8 cellular contexts compared by ENCODE assay signal in genomic region chr12:105084251-105085250, GRCh38. TPM values are rescaled to one million over a fixed set of nuclear protein-coding genes. Genes with fewer than 3 reads are reported as not detected.
DNase-seq lines count a peak whose midpoint lies in the region; ATAC-seq, FAIRE-seq and TF ChIP-seq lines count a peak whose summit lies in the region.

ALDH1L2 (minus strand) TSS chr12:105084458; CDS start chr12:105084436, 22 bp downstream.

- peak within 1 kb of the TSS; percentile 4 for H2BK5ac ChIP-seq in IMR-90 (ENCODE audit: low read depth, low read length, poor library complexity, severe bottlenecking)

- peak within 1 kb of the TSS; percentile 9; the same call in 1 of the 3 replicates for H2BK15ac ChIP-seq in IMR-90 (ENCODE audit: low read depth, low read length)

- H3K27ac ChIP-seq in IMR-90 (ENCODE audit: insufficient read depth, low read length): peak within 1 kb of the TSS; percentile 64
- no peak within 1 kb of the TSS for H3K27ac ChIP-seq in kidney (ENCODE audit: low read depth in 2 of 2, low read length in 2 of 2)

- no TSS peak for BruUV-seq in IMR-90 (replicated peaks; lab: Mats Ljungman, UMichigan)

- H3K4me2 ChIP-seq in IMR-90 (ENCODE audit: low read depth, low read length): peak within 1 kb of the TSS; percentile 74

- dilution Hi-C loops in IMR-90 (cut with HindIII; ENCODE audit: low sequenced_read_pairs, unreplicated experiment): no loop called here

- peak within 1 kb of the TSS; percentile 80 for H2BK120ac ChIP-seq in IMR-90 (ENCODE audit: low read depth, low read length)

- H3K4me3 ChIP-seq in IMR-90 (ENCODE audit: insufficient read depth, low read depth, low read length) (peak within 1 kb of the TSS; percentile 59), WI38 (ENCODE audit: low read depth, low read length) (peak within 1 kb of the TSS; percentile 77), kidney (ENCODE audit: low read length in 2 of 2) (peak within 1 kb of the TSS; percentile 55 to 66)

- peak within 1 kb of the TSS; percentile 100 for H3K14ac ChIP-seq in IMR-90 (replicated peaks; ENCODE audit: low read depth, low read length)

- H3K4ac ChIP-seq in IMR-90 (ENCODE audit: low read depth, low read length): peak within 1 kb of the TSS; percentile 98

- H3K36me3 ChIP-seq in IMR-90 (ENCODE audit: control insufficient read depth, insufficient read depth, low read length) (no peaks in the 10 kb centered on the region), kidney (ENCODE audit: control insufficient read depth in 1 of 2, insufficient read depth in 2 of 2, low read length in 2 of 2) (no peaks in the 10 kb centered on the region)

- peak within 1 kb of the TSS; percentile 90 for H2AK9ac ChIP-seq in IMR-90 (replicated peaks; ENCODE audit: low read depth, low read length, poor library complexity)

- H2AFZ ChIP-seq in IMR-90 (replicated peaks; ENCODE audit: low read length, poor library complexity): peak within 1 kb of the TSS; percentile 91

- H3K9me1 ChIP-seq in IMR-90 (ENCODE audit: insufficient read depth, low read length): peaks cover 5% of the 10 kb centered on the region

- in situ Hi-C loops in IMR-90 (cut with MboI; ENCODE audit: low sequenced_read_pairs): no loop called here

- ATAC-seq in GM19452 (IDR thresholded peaks at IDR 0.05; ENCODE audit: unreplicated experiment) (peak; percentile 87), IMR-90 (ENCODE audit: low read depth) (peak; percentile 99), GM19023 (IDR thresholded peaks at IDR 0.05; ENCODE audit: unreplicated experiment) (no peak)

- peak within 1 kb of the TSS; percentile 56 for H4K5ac ChIP-seq in IMR-90 (ENCODE audit: low read depth, low read length)

- POLR2A ChIA-PET in IMR-90 (lab: Charles Lee; ENCODE audit: unreplicated experiment): interaction anchor here (0.6 to 1.3 kb wide), 5 partner anchors 13 to 639 kb away, joined by 3 to 4 read pairs (median 3); partner anchors contain the start of gene WASHC4

- H3K9me3 ChIP-seq in IMR-90 (ENCODE audit: control insufficient read depth, insufficient read depth, low read length) (no peaks in the 10 kb centered on the region), kidney (ENCODE audit: control insufficient read depth in 1 of 2, low read length in 2 of 2) (no peaks in the 10 kb centered on the region)

- H4K8ac ChIP-seq in IMR-90 (ENCODE audit: low read depth in 2 of 2, low read length in 2 of 2): peak within 1 kb of the TSS; percentile 76 to 92

- H3K56ac ChIP-seq in IMR-90 (ENCODE audit: extremely low read depth, insufficient read depth, low read length): peak within 1 kb of the TSS; percentile 92

- DNase-seq in CD1c-positive myeloid dendritic cell (ENCODE audit: extremely low spot score): peak; percentile 74
- DNase-seq in IMR-90: peak; percentile 87
- DNase-seq in cerebellar cortex (ENCODE audit: low spot score): peak; percentile 70
- peak; percentile 96 for DNase-seq in kidney
- peak; percentile 8 to 59 for DNase-seq in stimulated activated CD4-positive, alpha-beta T cell treated with anti-CD3 and anti-CD28 coated beads, Interleukin-12 subunit alpha, Interleukin-12 subunit beta, amount 100 ng/mL, for 24 hours (ENCODE audit: low read depth in 2 of 2)

- peaks cover 13 to 34% of the 10 kb centered on the region in 2 experiments; a peak in 3 of 4 replicates for H3K79me1 ChIP-seq in IMR-90 (ENCODE audit: low read depth in 1 of 2, low read length in 2 of 2)

- peak within 1 kb of the TSS; percentile 44 for H2BK20ac ChIP-seq in IMR-90 (ENCODE audit: low read depth, low read length)

- no peaks in the 10 kb centered on the region for H3K27me3 ChIP-seq in IMR-90 (ENCODE audit: control insufficient read depth, insufficient read depth, low read length)

- peak within 1 kb of the TSS; percentile 74 for H3K18ac ChIP-seq in IMR-90 (ENCODE audit: low read depth, low read length)

- no peak for TF ChIP-seq RAD21 in IMR-90 (IDR thresholded peaks at IDR 0.05; ENCODE audit: low read length)

- peak within 1 kb of the TSS; percentile 93 for H3K23ac ChIP-seq in IMR-90 (ENCODE audit: low read depth, low read length)

- H4K91ac ChIP-seq in IMR-90 (ENCODE audit: insufficient read depth, low read depth, low read length): peak within 1 kb of the TSS; percentile 97

- peak within 1 kb of the TSS; percentile 46 for H2AK5ac ChIP-seq in IMR-90 (ENCODE audit: low read depth, low read length)

- no peak for FAIRE-seq in kidney (lab: Jason Lieb, UNC)

- peak; percentile 83 for TF ChIP-seq POLR2A in IMR-90 (IDR thresholded peaks at IDR 0.05; ENCODE audit: low read depth, low read length)

- TF ChIP-seq CTCF in IMR-90 (conservative IDR thresholded peaks at IDR 0.05; ENCODE audit: low read depth, low read length) (no peak), WI38 (IDR thresholded peaks at IDR 0.05; ENCODE audit: low read depth, low read length) (no peak), kidney (IDR thresholded peaks at IDR 0.05; ENCODE audit: borderline replicate concordance, extremely low read depth, insufficient read depth) (no peak)

- H4K20me1 ChIP-seq in IMR-90 (ENCODE audit: insufficient read depth, low read length): no peaks in the 10 kb centered on the region

- intact Hi-C loops in IMR-90 (cut with micrococcal nuclease) (no loop called here), kidney (cut with DNase I) (no loop called here)

- CTCF ChIA-PET in IMR-90 (lab: Yijun Ruan, JAX): interaction anchor here (0.6 to 1.0 kb wide), 2 partner anchors 24 to 31 kb away, joined by 3 read pairs; no protein-coding TSS in a partner anchor

- H3K4me1 ChIP-seq in IMR-90 (ENCODE audit: control insufficient read depth, insufficient read depth, low read length): peaks cover 4% of the 10 kb centered on the region
- H3K4me1 ChIP-seq in kidney (ENCODE audit: control insufficient read depth in 1 of 2, insufficient read depth in 1 of 2, low read depth in 1 of 2, low read length in 2 of 2): peaks cover 0 to 6% of the 10 kb centered on the region in 2 donors

- H3K9ac ChIP-seq in IMR-90 (ENCODE audit: low read depth, low read length) (peak within 1 kb of the TSS; percentile 74), kidney (ENCODE audit: low read length in 2 of 2) (peak within 1 kb of the TSS in 1 of 2 donors; percentile 6)

- 11% methylated on average over 18 of the region's 75 CpGs; no CpG with 5 or more reads in 1 of the 2 experiments for WGBS in IMR-90 (ENCODE audit: extremely low coverage in 2 of 2, insufficient read length in 1 of 2), 2 experiments

TF ChIP-seq in IMR-90, 13 proteins besides CTCF, POLR2A, EP300 and RAD21:
- no peak for TF ChIP-seq FOS (IDR thresholded peaks at IDR 0.05; ENCODE audit: low read depth, low read length)
- TF ChIP-seq CHD1 (IDR thresholded peaks at IDR 0.05; ENCODE audit: low read depth, low read length): no peak
- no peak for TF ChIP-seq RCOR1 (IDR thresholded peaks at IDR 0.05; ENCODE audit: insufficient replicate concordance, low read length)
- TF ChIP-seq RFX5 (IDR thresholded peaks at IDR 0.05; ENCODE audit: low read depth, low read length): no peak
- TF ChIP-seq USF2 (IDR thresholded peaks at IDR 0.05; ENCODE audit: low read depth, low read length): 0 out of 2 replicates have a peak, but pooled peaks have one; percentile 6
- TF ChIP-seq MAFK (IDR thresholded peaks at IDR 0.05; ENCODE audit: low read depth, low read length): no peak
- TF ChIP-seq MXI1 (IDR thresholded peaks at IDR 0.05; ENCODE audit: borderline replicate concordance, low read depth, low read length): peak; percentile 72; the same call in 1 of the 2 replicates
- no peak for TF ChIP-seq CEBPB (IDR thresholded peaks at IDR 0.05; ENCODE audit: low read depth, low read length)
- TF ChIP-seq BHLHE40 (IDR thresholded peaks at IDR 0.05; ENCODE audit: low read depth, low read length): no peak

RNA-seq across cellular contexts. Expression of gene ALDH1L2, which starts in this region (rescaled TPM):
- total RNA-seq in IMR-90 (2012; rRNA removed) (16.7 and 22.8 TPM in 2 replicates), kidney (17.2 TPM)
- polyA plus RNA-seq in IMR-90 (2012; rRNA removed) (16.2 and 21.1 TPM in 2 replicates), kidney (ENCODE audit: insufficient read depth, low read depth, low replicate concordance) (0.28 TPM)
- 5.6 and 6.7 TPM in 2 replicates for polyA plus RNA-seq in IMR-90 (2012; cell fraction: cytosol; rRNA removed)
- polyA plus RNA-seq in IMR-90 (2012; cell fraction: nucleus; rRNA removed; ENCODE audit: low replicate concordance): 6.2 and 38.4 TPM in 2 replicates

Comparison
In these comparisons a context has a peak if more than half of its experiments do, and no peak if none do; other contexts are left out.
1. DNase-seq: peak in every context shown above with its lines; median percentile 96 in kidney; 87 in IMR-90; 74 in CD1c-positive myeloid dendritic cell; 70 in cerebellar cortex; 34 in stimulated activated CD4-positive, alpha-beta T cell treated with anti-CD3 and anti-CD28 coated beads, Interleukin-12 subunit alpha, Interleukin-12 subunit beta, amount 100 ng/mL, for 24 hours.